In the genomic region with DNA sequence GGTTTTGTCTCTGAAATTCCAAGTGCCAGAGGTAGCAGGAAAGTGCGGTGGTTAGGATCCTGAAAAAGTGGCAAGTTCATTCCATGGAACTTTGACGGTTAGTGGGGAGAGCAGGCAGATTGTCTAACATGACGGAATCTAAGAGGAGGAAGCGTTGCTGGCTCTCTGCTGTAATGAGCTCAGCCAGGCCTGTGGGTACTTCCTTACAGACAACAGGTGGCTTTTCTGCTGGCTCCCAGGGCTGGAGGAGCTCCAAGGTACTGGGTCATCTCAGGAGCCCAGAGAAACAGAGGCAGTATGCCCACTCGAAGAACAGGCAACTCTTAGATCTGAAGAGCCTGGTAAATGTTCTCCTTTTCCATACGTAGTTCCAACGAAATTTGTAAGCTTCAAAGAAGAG, we compare ENCODE assay signal across 16 cellular contexts.
"Had no signal": no experiment of that assay in that cellular context is flagged by ENCODE, and none has a peak within 500 bp of the region (broad histone marks: within the 10 kb centered on the region; RNA-seq: fewer than 3 reads in every experiment).

No MANE protein-coding gene starts in this region.

- H3K4me3 ChIP-seq: heart right ventricle, lower lobe of right lung, tibial nerve, uterus had no signal

- DNase-seq: brain microvascular endothelial cell; cortex of kidney; heart right ventricle; kidney; lower lobe of right lung; mesendoderm; naive thymus-derived CD4-positive, alpha-beta T cell; occipital lobe; stimulated activated CD4-positive, alpha-beta T cell treated with anti-CD3 and anti-CD28 coated beads, Interleukin-4, amount 100 ng/mL, for 4 hours; T1000 had no signal

- H3K27ac ChIP-seq: brain microvascular endothelial cell, epithelial cell of prostate, heart right ventricle, lower lobe of right lung, tibial nerve, uterus had no signal

- H3K9me3 ChIP-seq: heart right ventricle, lower lobe of right lung, tibial nerve, uterus had no signal

- H3K27me3 ChIP-seq: brain microvascular endothelial cell, tibial nerve, uterus had no signal

- H3K36me3 ChIP-seq: uterus had no signal

- ATAC-seq: activated naive CD4-positive, alpha-beta T cell treated with anti-CD3 and anti-CD28 coated beads, Interleukin-2, amount 50 U/mL, for 72 hours; heart right ventricle; lower lobe of right lung; naive thymus-derived CD4-positive, alpha-beta T cell; sciatic nerve; WTC11 had no signal
